9 cellular contexts compared by ENCODE assay signal in genomic region chr16:74448990-74449389, GRCh38. TPM values are rescaled to one million over a fixed set of nuclear protein-coding genes. Genes with fewer than 3 reads are reported as not detected.
DNase-seq lines count a peak whose midpoint lies in the region; ATAC-seq, FAIRE-seq and TF ChIP-seq lines count a peak whose summit lies in the region.
"Had no signal": no experiment of that assay in that cellular context is flagged by ENCODE, and none has a peak within 500 bp of the region (broad histone marks: within the 10 kb centered on the region; RNA-seq: fewer than 3 reads in every experiment).

No MANE protein-coding gene starts in this region.

- FAIRE-seq in frontal cortex (lab: Jason Lieb, UNC): no peak

- H3K4me1 ChIP-seq in CD8-positive, alpha-beta T cell (ENCODE audit: insufficient read depth, low read length): no peaks in the 10 kb centered on the region
- no peaks in the 10 kb centered on the region for H3K4me1 ChIP-seq in prostate gland (replicated peaks)

- peaks cover 67% of the 10 kb centered on the region for H3K36me3 Mint-ChIP-seq in CD8-positive, alpha-beta T cell
- H3K36me3 Mint-ChIP-seq in activated T-cell treated with anti-CD3 and anti-CD28 coated beads, Interleukin-2, amount 50 U/mL, for 4 hours (ENCODE audit: insufficient read depth): peaks cover 29% of the 10 kb centered on the region

- TF ChIP-seq CTCF in CD8-positive, alpha-beta T cell (IDR thresholded peaks at IDR 0.05): no peak
- no peak for TF ChIP-seq CTCF in prostate gland (IDR thresholded peaks at IDR 0.05)

- no peaks in the 10 kb centered on the region for H3K27me3 Mint-ChIP-seq in CD8-positive, alpha-beta T cell (ENCODE audit: low read depth)
- no peaks in the 10 kb centered on the region for H3K27me3 Mint-ChIP-seq in activated T-cell treated with anti-CD3 and anti-CD28 coated beads, Interleukin-2, amount 50 U/mL, for 4 hours (ENCODE audit: low read depth)
- H3K27me3 Mint-ChIP-seq: naive B cell had no signal

- 73% methylated on average over 8 of the region's 8 CpGs for WGBS in prostate gland

- H3K4me3 ChIP-seq in CD8-positive, alpha-beta T cell (ENCODE audit: low read depth, low read length): no peak overlapping the region
- H3K4me3 ChIP-seq in prostate gland: no peak overlapping the region

- H3K36me3 ChIP-seq in CD8-positive, alpha-beta T cell (ENCODE audit: insufficient read depth, low read length): peaks cover 34% of the 10 kb centered on the region
- peaks cover 0 to 9% of the 10 kb centered on the region in 2 donors for H3K36me3 ChIP-seq in prostate gland

- H3K9me3 Mint-ChIP-seq in CD8-positive, alpha-beta T cell: no peaks in the 10 kb centered on the region
- no peaks in the 10 kb centered on the region for H3K9me3 Mint-ChIP-seq in activated T-cell treated with anti-CD3 and anti-CD28 coated beads, Interleukin-2, amount 50 U/mL, for 4 hours
- H3K9me3 Mint-ChIP-seq: naive B cell had no signal

- no peak for DNase-seq in CD8-positive, alpha-beta T cell
- DNase-seq in SW 1271 (lab: John Stamatoyannopoulos, UW): peak; percentile 41 to 79
- DNase-seq in frontal cortex (ENCODE audit: low spot score in 2 of 2): peak; percentile 15 to 54
- DNase-seq in prostate gland (ENCODE audit: low spot score): no peak
- no peak for DNase-seq in T-helper 1 cell
- DNase-seq in activated T-cell treated with anti-CD3 and anti-CD28 coated beads, Interleukin-2, amount 50 U/mL, for 4 hours: no peak
- DNase-seq in effector CD4-positive, alpha-beta T cell: no peak
- DNase-seq: naive B cell had no signal

- POLR2A ChIA-PET in CD8-positive, alpha-beta T cell (lab: Charles Lee): no interaction called here

- H3K4me1 Mint-ChIP-seq in CD8-positive, alpha-beta T cell (ENCODE audit: low read depth): no peaks in the 10 kb centered on the region
- no peaks in the 10 kb centered on the region for H3K4me1 Mint-ChIP-seq in activated T-cell treated with anti-CD3 and anti-CD28 coated beads, Interleukin-2, amount 50 U/mL, for 4 hours (ENCODE audit: low read depth)

- no peak overlapping the region for H3K4me3 Mint-ChIP-seq in CD8-positive, alpha-beta T cell
- no peak overlapping the region for H3K4me3 Mint-ChIP-seq in activated T-cell treated with anti-CD3 and anti-CD28 coated beads, Interleukin-2, amount 50 U/mL, for 4 hours
- H3K4me3 Mint-ChIP-seq: naive B cell had no signal

- CTCF ChIA-PET in CD8-positive, alpha-beta T cell (lab: Charles Lee): interaction anchor here (0.6 kb wide), 1 partner anchor 104 kb away, joined by 5 read pairs; no protein-coding TSS in a partner anchor

- no peaks in the 10 kb centered on the region for H3K9me3 ChIP-seq in CD8-positive, alpha-beta T cell (ENCODE audit: low read length)
- no peaks in the 10 kb centered on the region for H3K9me3 ChIP-seq in prostate gland

- intact Hi-C loops in CD8-positive, alpha-beta T cell (cut with DNase I, micrococcal nuclease): no loop called here
- intact Hi-C loops in prostate gland (cut with DNase I): no loop called here

- no peak for ATAC-seq in CD8-positive, alpha-beta T cell
- ATAC-seq in HG02973 (IDR thresholded peaks at IDR 0.05; ENCODE audit: unreplicated experiment): no peak
- ATAC-seq in activated T-cell treated with anti-CD3 and anti-CD28 coated beads, Interleukin-2, amount 50 U/mL, for 4 hours: no peak

- peak overlapping the region; percentile 45 for H3K27ac Mint-ChIP-seq in CD8-positive, alpha-beta T cell

- no peaks in the 10 kb centered on the region for H3K27me3 ChIP-seq in CD8-positive, alpha-beta T cell (ENCODE audit: insufficient read depth, low read length)
- H3K27me3 ChIP-seq in prostate gland (replicated peaks; ENCODE audit: insufficient read depth): no peaks in the 10 kb centered on the region

- no peak overlapping the region for H3K27ac ChIP-seq in CD8-positive, alpha-beta T cell (ENCODE audit: low read depth, low read length)
- H3K27ac ChIP-seq in prostate gland: peak overlapping the region; percentile 33 to 51

- TF ChIP-seq POLR2A in prostate gland (IDR thresholded peaks at IDR 0.05): no peak

RNA-seq across cellular contexts. Expression of gene CLEC18B, which starts 27.7 kb away (rescaled TPM):
- total RNA-seq in CD8-positive, alpha-beta T cell: 1 to 10 TPM in 1 of 2 experiments, under 1 TPM in 1; 0.39 to 2.4 TPM
- 0.82 TPM for total RNA-seq in frontal cortex
- total RNA-seq in prostate gland: 1 to 10 TPM in 1 of 2 donors, not detected in 1; 8.2 TPM
- total RNA-seq in activated T-cell treated with anti-CD3 and anti-CD28 coated beads, Interleukin-2, amount 50 U/mL, for 4 hours: 1 to 10 TPM in 1 of 3 donors, under 1 TPM in 2; 0.25 to 1.1 (median 0.79) TPM

Comparison
In these comparisons a context has a peak if more than half of its experiments do, and no peak if none do; other contexts are left out.
1. DNase-seq: peak in SW 1271 (2 of 2) and frontal cortex (2 of 2); none in CD8-positive, alpha-beta T cell (0 of 7), prostate gland (single experiment), T-helper 1 cell (0 of 5), activated T-cell treated with anti-CD3 and anti-CD28 coated beads, Interleukin-2, amount 50 U/mL, for 4 hours (single experiment) and effector CD4-positive, alpha-beta T cell (single experiment).